In the genomic region with DNA sequence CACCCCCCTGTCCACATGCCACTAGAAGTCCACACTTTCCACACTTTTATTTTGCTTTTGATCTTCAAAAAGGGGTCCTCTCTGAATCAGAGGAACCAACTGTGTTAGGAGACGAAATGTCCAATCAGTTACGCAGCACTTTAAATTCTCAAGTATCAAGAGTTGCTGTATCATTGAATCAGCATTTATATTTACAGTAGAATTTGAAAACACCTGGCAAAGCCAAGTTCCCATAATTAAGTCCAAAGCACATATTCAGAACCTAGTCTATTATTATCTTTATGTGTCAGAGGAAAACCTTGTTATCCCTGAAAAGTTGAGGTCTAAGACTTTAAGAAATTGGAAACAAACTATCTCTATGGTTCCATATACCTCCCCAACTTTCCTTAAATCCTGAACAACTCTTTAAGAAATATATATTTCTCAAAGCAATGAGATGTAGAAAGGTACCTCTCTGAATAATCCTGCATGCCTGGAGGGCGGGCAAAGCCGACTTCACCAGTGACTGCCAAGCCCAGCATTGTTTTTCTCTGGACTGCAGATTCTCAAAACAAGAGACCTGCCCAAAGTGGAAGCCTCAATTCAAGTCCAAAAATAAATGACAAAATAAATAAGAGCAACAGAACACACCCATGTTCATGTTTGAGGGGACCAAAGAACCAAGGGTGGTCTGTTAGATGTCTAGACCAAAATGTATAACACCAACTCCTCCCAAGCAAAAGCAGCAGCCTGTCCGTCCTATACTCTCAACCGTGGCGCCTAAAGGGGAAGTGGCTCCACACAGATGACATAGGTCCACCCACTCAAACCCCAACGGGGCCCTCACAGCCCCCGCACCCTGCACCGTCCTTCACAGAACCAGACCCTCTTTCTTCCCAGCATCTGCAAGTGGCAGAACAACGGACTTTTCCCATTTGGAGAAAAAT, we compare ENCODE assay signal across 8 cellular contexts.
DNase-seq lines count a peak whose midpoint lies in the region; ATAC-seq and TF ChIP-seq lines count a peak whose summit lies in the region.

No MANE protein-coding gene starts in this region.

- no peak overlapping the region for H3K4me3 Mint-ChIP-seq in endothelial cell (ENCODE audit: unreplicated experiment)

- no peaks in the 10 kb centered on the region for H3K36me3 Mint-ChIP-seq in endothelial cell (ENCODE audit: low read depth, unreplicated experiment)

- no peak overlapping the region for H2AFZ ChIP-seq in PC-3 (ENCODE audit: low read length)

- H3K4me1 ChIP-seq in PC-3 (ENCODE audit: insufficient read depth, low read length) (peaks cover 52% of the 10 kb centered on the region), prostate gland (replicated peaks) (peaks cover 50% of the 10 kb centered on the region)

- H3K9me2 ChIP-seq in PC-3 (replicated peaks; ENCODE audit: low read length) = no peaks in the 10 kb centered on the region

- peak overlapping the region; percentile 94 for H3K27ac ChIP-seq in PC-3 (ENCODE audit: low read length)
- peak overlapping the region; percentile 82 to 93 for H3K27ac ChIP-seq in prostate gland

- H3K36me3 ChIP-seq in PC-3 (ENCODE audit: low read depth, low read length) = no peaks in the 10 kb centered on the region
- no peaks in the 10 kb centered on the region for H3K36me3 ChIP-seq in prostate gland

- POLR2A ChIA-PET in PC-3 (lab: Charles Lee; ENCODE audit: unreplicated experiment) = interaction anchor here (0.6 to 0.9 kb wide), 3 partner anchors 27 to 232 kb away, joined by 3 to 7 read pairs (median 4); no protein-coding TSS in a partner anchor

- TF ChIP-seq CTCF in PC-3 (conservative IDR thresholded peaks at IDR 0.05; ENCODE audit: low read depth, low read length) (no peak), endothelial cell (IDR thresholded peaks at IDR 0.05; ENCODE audit: unreplicated experiment) (no peak), prostate gland (IDR thresholded peaks at IDR 0.05) (no peak)

- peak overlapping the region; percentile 48 for H3K27ac Mint-ChIP-seq in endothelial cell (ENCODE audit: unreplicated experiment)

- no peak for TF ChIP-seq POLR2A in prostate gland (IDR thresholded peaks at IDR 0.05)

- no peaks in the 10 kb centered on the region for H4K20me1 ChIP-seq in PC-3 (ENCODE audit: low read length)

- intact Hi-C loops in PC-3 (cut with micrococcal nuclease) (no loop called here), prostate gland (cut with DNase I) (no loop called here)

- H3K4me2 ChIP-seq in PC-3 (ENCODE audit: low read length) = peak overlapping the region; percentile 56

- no peaks in the 10 kb centered on the region for H3K9me3 ChIP-seq in PC-3 (ENCODE audit: low read length)
- no peaks in the 10 kb centered on the region for H3K9me3 ChIP-seq in prostate gland

- DNase-seq in CD1c-positive myeloid dendritic cell (ENCODE audit: extremely low spot score) (peak; percentile 96), PC-3 (no peak), endothelial cell (ENCODE audit: low spot score) (no peak), prostate gland (ENCODE audit: low spot score) (no peak), NCI-H1048 (lab: John Stamatoyannopoulos, UW) (no peak), HT-29 (ENCODE audit: low spot score) (no peak), NCI-H128 (lab: John Stamatoyannopoulos, UW; ENCODE audit: unreplicated experiment) (no peak)

- H3K27me3 Mint-ChIP-seq in endothelial cell (ENCODE audit: unreplicated experiment) = no peaks in the 10 kb centered on the region

- WGBS in prostate gland = 48% methylated on average over 11 of the region's 11 CpGs

- no peaks in the 10 kb centered on the region for H3K9me3 Mint-ChIP-seq in endothelial cell (ENCODE audit: unreplicated experiment)

- H3F3A ChIP-seq in PC-3 (ENCODE audit: low read length, unreplicated experiment) = no peaks in the 10 kb centered on the region

- peaks cover 82% of the 10 kb centered on the region for H3K79me2 ChIP-seq in PC-3 (ENCODE audit: low read length)

- TSS peak; percentile 44 for BruUV-seq in PC-3 (replicated peaks; lab: Mats Ljungman, UMichigan)

- H3K9ac ChIP-seq in PC-3 (ENCODE audit: low read length) = peak overlapping the region; percentile 59

- CTCF ChIA-PET in PC-3 (lab: Charles Lee) = no interaction called here

- H3K4me3 ChIP-seq in PC-3 (ENCODE audit: low read length) (no peak overlapping the region), prostate gland (no peak overlapping the region)

- peaks cover 28% of the 10 kb centered on the region for H3K4me1 Mint-ChIP-seq in endothelial cell (ENCODE audit: unreplicated experiment)

- ATAC-seq in GM19452 (IDR thresholded peaks at IDR 0.05; ENCODE audit: unreplicated experiment) (peak; percentile 42), PC-3 (no peak)

- no peaks in the 10 kb centered on the region for H3K27me3 ChIP-seq in PC-3 (ENCODE audit: low read length)
- no peaks in the 10 kb centered on the region for H3K27me3 ChIP-seq in prostate gland (replicated peaks; ENCODE audit: insufficient read depth)
